Comparison of ENCODE assay signal across 10 cellular contexts in the genomic region with DNA sequence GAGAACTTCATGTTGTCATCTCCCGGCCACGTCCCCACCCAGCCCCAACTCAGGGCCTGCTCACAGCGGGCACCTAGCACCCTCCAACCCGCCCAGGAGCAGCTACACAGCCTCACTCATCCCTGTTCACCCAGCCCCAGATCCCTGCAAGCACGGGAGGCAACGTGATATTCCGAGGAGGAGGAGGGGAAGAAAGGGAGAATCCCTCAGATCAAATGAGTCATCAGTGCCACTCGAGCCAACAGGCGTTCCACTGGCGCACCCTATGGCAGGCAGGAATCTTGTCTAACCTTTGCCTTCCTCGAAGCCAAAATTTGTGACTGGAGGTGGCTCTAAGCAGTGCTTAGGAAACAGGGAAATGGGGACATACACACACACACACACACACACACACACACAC. TPM values are rescaled to one million over a fixed set of nuclear protein-coding genes. Genes with fewer than 3 reads are reported as not detected.
DNase-seq lines count a peak whose midpoint lies in the region; ATAC-seq, FAIRE-seq and TF ChIP-seq lines count a peak whose summit lies in the region.
"Had no signal": no experiment of that assay in that cellular context is flagged by ENCODE, and none has a peak within 500 bp of the region (broad histone marks: within the 10 kb centered on the region; RNA-seq: fewer than 3 reads in every experiment).

No MANE protein-coding gene starts in this region.

- CTCF ChIA-PET in activated CD4-positive, alpha-beta memory T cell treated with anti-CD3 and anti-CD28 coated beads for 36 hours (lab: Charles Lee), result no interaction called here

- H3K4me1 ChIP-seq in breast epithelium (no peaks in the 10 kb centered on the region), mucosa of descending colon (ENCODE audit: low read depth) (no peaks in the 10 kb centered on the region), spleen (no peaks in the 10 kb centered on the region)

- no peak for FAIRE-seq in D721Med (lab: Jason Lieb, UNC)

- 75 to 83% (median 80%) methylated on average over 9 to 11 of the region's 11 CpGs for WGBS in spleen, 5 donors

- POLR2A ChIA-PET in activated CD4-positive, alpha-beta memory T cell treated with anti-CD3 and anti-CD28 coated beads for 36 hours (lab: Charles Lee), result no interaction called here

- H3K9me3 ChIP-seq in breast epithelium, result no peaks in the 10 kb centered on the region
- H3K9me3 ChIP-seq in mucosa of descending colon, result no peaks in the 10 kb centered on the region
- peaks cover 0 to 6% (median 0%) of the 10 kb centered on the region in 8 donors for H3K9me3 ChIP-seq in spleen

- H3K27me3 ChIP-seq in breast epithelium, result no peaks in the 10 kb centered on the region
- H3K27me3 ChIP-seq in spleen (replicated peaks in 1 of 7), result no peaks in the 10 kb centered on the region

- intact Hi-C loops in breast epithelium (cut with DNase I; ENCODE audit: low total_unique reads) (no loop called here), mucosa of descending colon (cut with DNase I, micrococcal nuclease) (loop anchor here (10.0 kb wide), 1 partner anchor 475 kb away; no protein-coding TSS in a partner anchor), spleen (cut with DNase I; ENCODE audit: low total_unique reads) (loop anchor here (5.0 kb wide), 1 partner anchor 472 kb away; no protein-coding TSS in a partner anchor)
- intact Hi-C loops in activated CD4-positive, alpha-beta memory T cell treated with anti-CD3 and anti-CD28 coated beads for 36 hours (cut with micrococcal nuclease), result no loop called here

- H3K36me3 Mint-ChIP-seq in activated CD4-positive, alpha-beta memory T cell treated with anti-CD3 and anti-CD28 coated beads for 36 hours, result no peaks in the 10 kb centered on the region
- peaks cover 4% of the 10 kb centered on the region in 2 donors for H3K36me3 Mint-ChIP-seq in stimulated activated naive B cell treated with anti-CD40 and anti-IgM and Interleukin-4, amounts not matched to agents 10 μg/mL and 1 μg/mL and 100 μg/mL, for 72 hours

- DNase-seq in D721Med (ENCODE audit: insufficient read length, low spot score) (no peak), NCI-H2029 (lab: John Stamatoyannopoulos, UW) (peak; percentile 60), breast epithelium (ENCODE audit: low spot score in 2 of 2) (peak; percentile 57 to 71), mucosa of descending colon (peak in 1 of 3 donors; percentile 48), spleen (no peak)
- no peak for DNase-seq in stimulated activated CD4-positive, alpha-beta T cell treated with anti-CD3 and anti-CD28 coated beads, Interleukin-1b, Interleukin-23, amount 100 ng/mL, for 48 hours
- DNase-seq in activated CD4-positive, alpha-beta memory T cell treated with anti-CD3 and anti-CD28 coated beads for 36 hours, result no peak
- no peak for DNase-seq in stimulated activated naive B cell treated with anti-CD40 and anti-IgM and Interleukin-4, amounts not matched to agents 10 μg/mL and 1 μg/mL and 100 μg/mL, for 72 hours
- DNase-seq: KG1, T-helper 9 cell had no signal

- no peak overlapping the region for H3K4me3 Mint-ChIP-seq in activated CD4-positive, alpha-beta memory T cell treated with anti-CD3 and anti-CD28 coated beads for 36 hours
- H3K4me3 Mint-ChIP-seq in stimulated activated naive B cell treated with anti-CD40 and anti-IgM and Interleukin-4, amounts not matched to agents 10 μg/mL and 1 μg/mL and 100 μg/mL, for 72 hours, result no peak overlapping the region

- H3K27ac Mint-ChIP-seq in activated CD4-positive, alpha-beta memory T cell treated with anti-CD3 and anti-CD28 coated beads for 36 hours, result no peak overlapping the region
- no peak overlapping the region for H3K27ac Mint-ChIP-seq in stimulated activated naive B cell treated with anti-CD40 and anti-IgM and Interleukin-4, amounts not matched to agents 10 μg/mL and 1 μg/mL and 100 μg/mL, for 72 hours

- no peaks in the 10 kb centered on the region for H3K36me3 ChIP-seq in breast epithelium
- no peaks in the 10 kb centered on the region for H3K36me3 ChIP-seq in mucosa of descending colon (ENCODE audit: low read depth)
- H3K36me3 ChIP-seq in spleen, result no peaks in the 10 kb centered on the region

- peak; percentile 63 for ATAC-seq in mucosa of descending colon
- no peak for ATAC-seq in stimulated activated naive B cell treated with anti-CD40 and anti-IgM and Interleukin-4, amounts not matched to agents 10 μg/mL and 1 μg/mL and 100 μg/mL, for 72 hours (replicated peaks)

- no peaks in the 10 kb centered on the region for H3K27me3 Mint-ChIP-seq in activated CD4-positive, alpha-beta memory T cell treated with anti-CD3 and anti-CD28 coated beads for 36 hours
- H3K27me3 Mint-ChIP-seq in stimulated activated naive B cell treated with anti-CD40 and anti-IgM and Interleukin-4, amounts not matched to agents 10 μg/mL and 1 μg/mL and 100 μg/mL, for 72 hours, result no peaks in the 10 kb centered on the region

- H3K27ac ChIP-seq in breast epithelium (no peak overlapping the region), spleen (no peak overlapping the region)

- TF ChIP-seq POLR2A in breast epithelium (IDR thresholded peaks at IDR 0.05) (no peak), spleen (IDR thresholded peaks at IDR 0.05) (no peak)

- H3K4me3 ChIP-seq in breast epithelium (no peak overlapping the region), mucosa of descending colon (no peak overlapping the region), spleen (no peak overlapping the region)

- peak; percentile 9 for TF ChIP-seq CTCF in D721Med (IDR thresholded peaks at IDR 0.05; ENCODE audit: insufficient read depth, missing control alignments)
- TF ChIP-seq CTCF in breast epithelium (IDR thresholded peaks at IDR 0.05), result no peak
- TF ChIP-seq CTCF in mucosa of descending colon (IDR thresholded peaks at IDR 0.05), result no peak
- TF ChIP-seq CTCF in spleen (IDR thresholded peaks at IDR 0.05 in 8 of 11, conservative IDR thresholded peaks at IDR 0.05 in 3 of 11), result no peak

- no peaks in the 10 kb centered on the region for H3K4me1 Mint-ChIP-seq in activated CD4-positive, alpha-beta memory T cell treated with anti-CD3 and anti-CD28 coated beads for 36 hours (ENCODE audit: low read depth)
- no peaks in the 10 kb centered on the region for H3K4me1 Mint-ChIP-seq in stimulated activated naive B cell treated with anti-CD40 and anti-IgM and Interleukin-4, amounts not matched to agents 10 μg/mL and 1 μg/mL and 100 μg/mL, for 72 hours

- peaks cover 3% of the 10 kb centered on the region for H3K9me3 Mint-ChIP-seq in activated CD4-positive, alpha-beta memory T cell treated with anti-CD3 and anti-CD28 coated beads for 36 hours
- H3K9me3 Mint-ChIP-seq in stimulated activated naive B cell treated with anti-CD40 and anti-IgM and Interleukin-4, amounts not matched to agents 10 μg/mL and 1 μg/mL and 100 μg/mL, for 72 hours, result peaks cover 3 to 4% of the 10 kb centered on the region in 2 donors

RNA-seq across cellular contexts. Expression of a gene that starts 14.0 kb away (rescaled TPM):
- total RNA-seq in breast epithelium, result 10 to 100 TPM; 19.7 to 32.1 (median 28.8) TPM
- total RNA-seq in mucosa of descending colon, result 10 to 100 TPM; 24.1 to 34.8 (median 24.6) TPM
- total RNA-seq in activated CD4-positive, alpha-beta memory T cell treated with anti-CD3 and anti-CD28 coated beads for 36 hours, result 10 to 100 TPM; 26.5 to 31.5 TPM
- total RNA-seq in spleen, result 10 to 100 TPM; 22.8 to 47.5 (median 32.8) TPM
- polyA plus RNA-seq in spleen, result 10 to 100 TPM; 47.3 to 52.2 (median 49.4) TPM

RNA-seq across cellular contexts. Expression of a gene that starts 34.9 kb away (rescaled TPM):
- total RNA-seq in breast epithelium (not detected), mucosa of descending colon (under 1 TPM; 0.28 to 0.90 (median 0.46) TPM), spleen (1 to 10 TPM in 2 of 7 donors, under 1 TPM in 2, not detected in 3; 0.43 to 1.5 (median 0.97) TPM)
- total RNA-seq in activated CD4-positive, alpha-beta memory T cell treated with anti-CD3 and anti-CD28 coated beads for 36 hours, result under 1 TPM in 1 of 2 experiments, not detected in 1; 0.15 TPM
- polyA plus RNA-seq in spleen, result under 1 TPM; 0.17 to 0.22 (median 0.17) TPM

Comparison
In these comparisons a context has a peak if more than half of its experiments do, and no peak if none do; other contexts are left out.
1. DNase-seq: peak in NCI-H2029 (single experiment) and breast epithelium (2 of 2); none in D721Med (single experiment), stimulated activated CD4-positive, alpha-beta T cell treated with anti-CD3 and anti-CD28 coated beads, Interleukin-1b, Interleukin-23, amount 100 ng/mL, for 48 hours (single experiment), activated CD4-positive, alpha-beta memory T cell treated with anti-CD3 and anti-CD28 coated beads for 36 hours (single experiment), stimulated activated naive B cell treated with anti-CD40 and anti-IgM and Interleukin-4, amounts not matched to agents 10 μg/mL and 1 μg/mL and 100 μg/mL, for 72 hours (single experiment) and spleen (single experiment).
2. intact Hi-C loops: an anchor here in mucosa of descending colon (10.0 kb wide) and spleen (5.0 kb wide); none called in breast epithelium and activated CD4-positive, alpha-beta memory T cell treated with anti-CD3 and anti-CD28 coated beads for 36 hours.